14 cellular contexts compared by ENCODE assay signal in genomic region chr20:59010321-59010994, GRCh38. TPM values are rescaled to one million over a fixed set of nuclear protein-coding genes. Genes with fewer than 3 reads are reported as not detected.
DNase-seq lines count a peak whose midpoint lies in the region; ATAC-seq, FAIRE-seq and TF ChIP-seq lines count a peak whose summit lies in the region.
"Had no signal": no experiment of that assay in that cellular context is flagged by ENCODE, and none has a peak within 500 bp of the region (broad histone marks: within the 10 kb centered on the region; RNA-seq: fewer than 3 reads in every experiment).

No MANE protein-coding gene starts in this region.

- H3K4me3 ChIP-seq in astrocyte of the spinal cord (ENCODE audit: low read depth, low read length): no peak overlapping the region
- no peak overlapping the region for H3K4me3 ChIP-seq in lower lobe of right lung
- no peak overlapping the region for H3K4me3 ChIP-seq in thoracic aorta

- TF ChIP-seq CTCF in astrocyte of the spinal cord (IDR thresholded peaks at IDR 0.05; ENCODE audit: low read depth, low read length) (no peak), lower lobe of right lung (IDR thresholded peaks at IDR 0.05) (no peak), thoracic aorta (IDR thresholded peaks at IDR 0.05) (no peak)

- intact Hi-C loops in lower lobe of right lung (cut with DNase I): no loop called here

- H3K27ac ChIP-seq in lower lobe of right lung (peak overlapping the region; percentile 59), thoracic aorta (peak overlapping the region; percentile 56 to 82)
- H3K27ac ChIP-seq: KMS-11 had no signal

- peak; percentile 29 to 51 for ATAC-seq in lower lobe of right lung
- ATAC-seq in thoracic aorta (ENCODE audit: insufficient number of reproducible peaks, low FRiP score, low read depth): no peak
- ATAC-seq in GM19455 (IDR thresholded peaks at IDR 0.05; ENCODE audit: unreplicated experiment): no peak
- ATAC-seq: stimulated activated effector memory CD8-positive, alpha-beta T cell treated with anti-CD3 and anti-CD28 coated beads, Interleukin-12 subunit alpha, Interleukin-12 subunit beta, amount 100 ng/mL, for 72 hours had no signal

- H3K27me3 ChIP-seq in lower lobe of right lung (ENCODE audit: low read depth) (no peaks in the 10 kb centered on the region), thoracic aorta (replicated peaks; ENCODE audit: insufficient read depth) (no peaks in the 10 kb centered on the region)

- in situ Hi-C loops in astrocyte of the spinal cord (cut with HindIII; ENCODE audit: low sequenced_read_pairs): no loop called here

- FAIRE-seq in RCC 7860 (lab: Jason Lieb, UNC): no peak
- FAIRE-seq: islet of Langerhans had no signal

- H3K4me1 ChIP-seq in lower lobe of right lung (peaks cover 45% of the 10 kb centered on the region), thoracic aorta (ENCODE audit: control insufficient read depth in 1 of 2, low read depth in 2 of 2) (peaks cover 19 to 54% of the 10 kb centered on the region in 2 donors)

- peak; percentile 45 for DNase-seq in activated CD8-positive, alpha-beta memory T cell treated with anti-CD3 and anti-CD28 coated beads for 24 hours
- DNase-seq in activated CD8-positive, alpha-beta memory T cell treated with anti-CD3 and anti-CD28 coated beads, Interleukin-2, amount 50 U/mL, for 4 hours: no peak
- DNase-seq in astrocyte of the spinal cord (ENCODE audit: low read depth, low spot score) (peak; percentile 19), lower lobe of right lung (peak; percentile 66), thoracic aorta (ENCODE audit: low spot score) (no peak), RCC 7860 (ENCODE audit: low spot score) (no peak), DMS53 treated with DMSO at 0.1 percent for 48 hours (lab: John Stamatoyannopoulos, UW; ENCODE audit: unreplicated experiment) (no peak)
- DNase-seq: activated gamma-delta T cell treated with Interleukin-2 at 50 U/mL for 16 hours; effector CD4-positive, alpha-beta T cell; NCI-H748 treated with DMSO at 0.1 percent for 48 hours had no signal

- H3K36me3 ChIP-seq in lower lobe of right lung (no peaks in the 10 kb centered on the region), thoracic aorta (no peaks in the 10 kb centered on the region)

- H3K9me3 ChIP-seq in lower lobe of right lung (no peaks in the 10 kb centered on the region), thoracic aorta (no peaks in the 10 kb centered on the region)

RNA-seq across cellular contexts. Expression of gene CTSZ, which starts 3.4 kb away (rescaled TPM):
- 533 TPM for total RNA-seq in lower lobe of right lung
- 100 to 1,000 TPM; 242 to 436 TPM for total RNA-seq in thoracic aorta

RNA-seq across cellular contexts. Expression of gene TUBB1, which starts 8.8 kb away (rescaled TPM):
- total RNA-seq in lower lobe of right lung: 6.5 TPM
- under 1 TPM in 1 of 2 donors, not detected in 1; 0.54 TPM for total RNA-seq in thoracic aorta

RNA-seq across cellular contexts. Expression of gene ATP5F1E, which starts 21.7 kb away (rescaled TPM):
- total RNA-seq in lower lobe of right lung: 73.8 TPM
- total RNA-seq in thoracic aorta: 10 to 100 TPM; 16.8 to 21.1 TPM

RNA-seq across cellular contexts. Expression of gene NELFCD, which starts 29.4 kb away (rescaled TPM):
- 54.1 TPM for total RNA-seq in lower lobe of right lung
- 10 to 100 TPM; 50.9 to 52.6 TPM for total RNA-seq in thoracic aorta

RNA-seq across cellular contexts. Expression of gene PRELID3B, which starts 32.1 kb away (rescaled TPM):
- total RNA-seq in lower lobe of right lung (43.0 TPM), thoracic aorta (10 to 100 TPM; 25.5 to 30.5 TPM)

Comparison
In these comparisons a context has a peak if more than half of its experiments do, and no peak if none do; other contexts are left out.
1. DNase-seq: peak in activated CD8-positive, alpha-beta memory T cell treated with anti-CD3 and anti-CD28 coated beads for 24 hours (single experiment), astrocyte of the spinal cord (single experiment) and lower lobe of right lung (single experiment); none in activated CD8-positive, alpha-beta memory T cell treated with anti-CD3 and anti-CD28 coated beads, Interleukin-2, amount 50 U/mL, for 4 hours (single experiment), thoracic aorta (single experiment), RCC 7860 (single experiment) and DMS53 treated with DMSO at 0.1 percent for 48 hours (single experiment).
2. ATAC-seq: peak in lower lobe of right lung (2 of 2); none in thoracic aorta (single experiment) and GM19455 (single experiment).